Comparison of ENCODE assay signal across 15 cellular contexts in genomic region chr10:100812978-100813377, GRCh38.
DNase-seq lines count a peak whose midpoint lies in the region; ATAC-seq, FAIRE-seq and TF ChIP-seq lines count a peak whose summit lies in the region.
"Had no signal": no experiment of that assay in that cellular context is flagged by ENCODE, and none has a peak within 500 bp of the region (broad histone marks: within the 10 kb centered on the region; RNA-seq: fewer than 3 reads in every experiment).

No MANE protein-coding gene starts in this region.

- TF ChIP-seq CTCF in MCF 10A (IDR thresholded peaks at IDR 0.05; ENCODE audit: unreplicated experiment): no peak
- TF ChIP-seq CTCF in mammary epithelial cell (conservative IDR thresholded peaks at IDR 0.05 in 1 of 2, IDR thresholded peaks at IDR 0.05 in 1 of 2; ENCODE audit: extremely low read depth in 1 of 2, insufficient read depth in 1 of 2, low read depth in 1 of 2, low read length in 2 of 2): no peak
- no peak for TF ChIP-seq CTCF in Panc1 (IDR thresholded peaks at IDR 0.05)
- TF ChIP-seq CTCF in fibroblast of the aortic adventitia (IDR thresholded peaks at IDR 0.05; ENCODE audit: insufficient read depth, low read length): peak; percentile 2
- no peak for TF ChIP-seq CTCF in upper lobe of right lung (IDR thresholded peaks at IDR 0.05)

- peaks cover 93% of the 10 kb centered on the region for H3K27me3 Mint-ChIP-seq in MCF 10A (ENCODE audit: insufficient read depth, unreplicated experiment)

- H3K36me3 Mint-ChIP-seq in MCF 10A (ENCODE audit: insufficient read depth, unreplicated experiment): no peaks in the 10 kb centered on the region
- H3K36me3 Mint-ChIP-seq: CD8-positive, alpha-beta memory T cell had no signal

- no peak for FAIRE-seq in frontal cortex (lab: Jason Lieb, UNC)

- H3K9me3 ChIP-seq in mammary epithelial cell (replicated peaks; ENCODE audit: insufficient read depth, low read length): no peaks in the 10 kb centered on the region
- H3K9me3 ChIP-seq in Panc1 (ENCODE audit: control insufficient read depth, insufficient read depth, low read depth, low read length): no peaks in the 10 kb centered on the region
- no peaks in the 10 kb centered on the region for H3K9me3 ChIP-seq in upper lobe of right lung
- H3K9me3 ChIP-seq: ovary had no signal

- H3K27me3 ChIP-seq in mammary epithelial cell (ENCODE audit: insufficient read depth, low read length) (peaks cover 3% of the 10 kb centered on the region), Panc1 (ENCODE audit: control insufficient read depth, insufficient read depth, low read length) (no peaks in the 10 kb centered on the region), upper lobe of right lung (peaks cover 71% of the 10 kb centered on the region)
- H3K27me3 ChIP-seq: ovary had no signal

- H3K36me3 ChIP-seq in mammary epithelial cell (ENCODE audit: insufficient read depth, low read length) (no peaks in the 10 kb centered on the region), Panc1 (ENCODE audit: control insufficient read depth, insufficient read depth, low read length) (no peaks in the 10 kb centered on the region), upper lobe of right lung (no peaks in the 10 kb centered on the region)
- H3K36me3 ChIP-seq: ovary had no signal

- in situ Hi-C loops in mammary epithelial cell (cut with MboI; ENCODE audit: low sequenced_read_pairs in 2 of 2): no loop called here
- in situ Hi-C loops in Panc1 (cut with HindIII; ENCODE audit: low pct_unique_long_range_greater_than_20kb, low sequenced_read_pairs): no loop called here

- dilution Hi-C loops in mammary epithelial cell (cut with HindIII; ENCODE audit: low sequenced_read_pairs): no loop called here

- H4K20me1 ChIP-seq in mammary epithelial cell (ENCODE audit: insufficient read depth, low read length): no peaks in the 10 kb centered on the region

- BruUV-seq in MCF 10A (replicated peaks; lab: Mats Ljungman, UMichigan) (no TSS peak), mammary epithelial cell (replicated peaks; lab: Mats Ljungman, UMichigan) (no TSS peak), Panc1 (replicated peaks; lab: Mats Ljungman, UMichigan) (no TSS peak)

- H3K27ac ChIP-seq in mammary epithelial cell (ENCODE audit: insufficient read depth, low read depth, low read length) (no peak overlapping the region), Panc1 (ENCODE audit: low read length) (no peak overlapping the region), upper lobe of right lung (no peak overlapping the region)
- H3K27ac ChIP-seq: dorsolateral prefrontal cortex, ovary had no signal

- no peak overlapping the region for H3K27ac Mint-ChIP-seq in MCF 10A (ENCODE audit: low read depth, unreplicated experiment)
- H3K27ac Mint-ChIP-seq: CD8-positive, alpha-beta memory T cell had no signal

- no peaks in the 10 kb centered on the region for H3K9me3 Mint-ChIP-seq in MCF 10A (ENCODE audit: unreplicated experiment)
- H3K9me3 Mint-ChIP-seq: CD8-positive, alpha-beta memory T cell had no signal

- H3K4me1 ChIP-seq in mammary epithelial cell (ENCODE audit: insufficient read depth, low read length) (no peaks in the 10 kb centered on the region), Panc1 (ENCODE audit: control insufficient read depth, insufficient read depth, low read length) (no peaks in the 10 kb centered on the region), upper lobe of right lung (no peaks in the 10 kb centered on the region)

- POLR2A ChIA-PET in MCF 10A (lab: Yijun Ruan, JAX): no interaction called here
- POLR2A ChIA-PET in Panc1 (lab: Charles Lee): no interaction called here

- H3K79me2 ChIP-seq in mammary epithelial cell (ENCODE audit: insufficient read depth, low read length): no peaks in the 10 kb centered on the region

- 70% methylated on average over 6 of the region's 6 CpGs for WGBS in mammary epithelial cell (ENCODE audit: low coverage, missing lambda C conversion rate)

- CTCF ChIA-PET in MCF 10A (lab: Yijun Ruan, JAX): interaction anchor here (1.2 kb wide), 1 partner anchor 69 kb away, joined by 3 read pairs; no protein-coding TSS in a partner anchor
- CTCF ChIA-PET in mammary epithelial cell (lab: Charles Lee; ENCODE audit: low non-redundant PET): no interaction called here
- CTCF ChIA-PET in Panc1 (lab: Charles Lee): interaction anchor here (1.1 kb wide), 1 partner anchor 69 kb away, joined by 3 read pairs; no protein-coding TSS in a partner anchor

- H3K4me3 ChIP-seq in mammary epithelial cell (replicated peaks in 1 of 3; ENCODE audit: insufficient read depth in 1 of 3, low read depth in 2 of 3, low read length in 3 of 3) (no peak overlapping the region), Panc1 (ENCODE audit: low read depth in 2 of 2, low read length in 2 of 2) (no peak overlapping the region), fibroblast of the aortic adventitia (ENCODE audit: low read depth, low read length) (no peak overlapping the region), upper lobe of right lung (no peak overlapping the region)
- H3K4me3 ChIP-seq: dorsolateral prefrontal cortex, ovary had no signal

- intact Hi-C loops in MCF 10A (cut with micrococcal nuclease) (no loop called here), mammary epithelial cell (cut with micrococcal nuclease) (no loop called here), Panc1 (cut with micrococcal nuclease; ENCODE audit: unreplicated experiment) (no loop called here), upper lobe of right lung (cut with DNase I) (no loop called here)

- H3K4me2 ChIP-seq in mammary epithelial cell (ENCODE audit: insufficient read depth, low read depth, low read length): no peak overlapping the region

- ATAC-seq in Panc1 (peak; percentile 47; the same call in 1 of the 2 replicates), upper lobe of right lung (no peak)
- ATAC-seq: activated CD4-positive, CD25-positive, alpha-beta regulatory T cell treated with anti-CD3 and anti-CD28 coated beads, Interleukin-2, amount 50 U/mL, for 24 hours had no signal

- no peak overlapping the region for H2AFZ ChIP-seq in mammary epithelial cell (ENCODE audit: low read depth, low read length)

- no peak overlapping the region for H3K9ac ChIP-seq in mammary epithelial cell (ENCODE audit: insufficient read depth, low read length)

- no peak overlapping the region for H3K4me3 Mint-ChIP-seq in MCF 10A (ENCODE audit: unreplicated experiment)
- H3K4me3 Mint-ChIP-seq: CD8-positive, alpha-beta memory T cell had no signal

- peak; percentile 8 for DNase-seq in MCF 10A (ENCODE audit: unreplicated experiment)
- no peak for DNase-seq in mammary epithelial cell
- DNase-seq in Panc1 (ENCODE audit: low read depth, low spot score): no peak
- DNase-seq in fibroblast of the aortic adventitia (ENCODE audit: low read depth): no peak
- DNase-seq in upper lobe of right lung: peak; percentile 32
- no peak for DNase-seq in frontal cortex (ENCODE audit: low spot score in 2 of 2)
- DNase-seq in NCI-H2227 treated with DMSO at 0.1 percent for 48 hours (lab: John Stamatoyannopoulos, UW): no peak
- no peak for DNase-seq in stimulated activated naive CD4-positive, alpha-beta T cell treated with Interleukin-2 at 50 U/mL for 16 hours (lab: John Stamatoyannopoulos, UW)
- DNase-seq: erythroblast, KG1, ovary, SHP77 had no signal

- H3K4me1 Mint-ChIP-seq in MCF 10A (ENCODE audit: insufficient read depth, unreplicated experiment): no peaks in the 10 kb centered on the region
- H3K4me1 Mint-ChIP-seq: CD8-positive, alpha-beta memory T cell had no signal

Comparison
In these comparisons a context has a peak if more than half of its experiments do, and no peak if none do; other contexts are left out.
1. DNase-seq: peak in MCF 10A (single experiment) and upper lobe of right lung (single experiment); none in mammary epithelial cell (single experiment), Panc1 (single experiment), fibroblast of the aortic adventitia (single experiment), frontal cortex (0 of 2), NCI-H2227 treated with DMSO at 0.1 percent for 48 hours (single experiment) and stimulated activated naive CD4-positive, alpha-beta T cell treated with Interleukin-2 at 50 U/mL for 16 hours (single experiment).